Comparison of ENCODE assay signal across 1 cellular context in the genomic region with DNA sequence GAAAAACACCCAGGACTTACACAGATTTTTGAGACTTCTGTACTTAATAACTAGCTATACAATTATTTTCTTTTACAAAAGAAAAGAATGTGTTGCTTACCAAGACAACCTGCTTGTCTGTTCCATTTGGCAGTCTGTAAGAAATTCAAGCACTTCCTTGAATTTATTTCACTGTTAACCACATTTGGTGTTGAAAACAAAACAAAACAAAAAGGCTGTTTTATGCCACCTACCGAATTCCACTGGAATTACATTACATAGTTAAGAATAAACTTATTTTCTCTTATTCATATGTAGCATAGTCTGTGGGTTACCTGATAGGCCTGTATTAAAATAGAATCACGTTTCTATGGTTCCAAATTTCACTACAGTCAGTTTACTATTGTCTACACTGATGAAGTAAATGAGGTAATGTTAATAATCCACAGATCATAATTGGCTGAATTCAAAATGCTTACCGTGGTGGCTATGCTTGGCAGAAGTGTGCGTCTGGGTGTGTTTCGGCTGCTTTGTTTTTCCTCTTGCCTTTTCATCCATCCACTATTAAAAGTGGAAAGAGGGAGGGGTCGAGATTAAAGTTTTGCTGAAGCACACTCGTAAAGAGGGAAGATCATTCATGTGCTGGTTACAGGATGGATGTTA.
TF ChIP-seq lines count a peak whose summit lies in the region.

A gene with protein sequence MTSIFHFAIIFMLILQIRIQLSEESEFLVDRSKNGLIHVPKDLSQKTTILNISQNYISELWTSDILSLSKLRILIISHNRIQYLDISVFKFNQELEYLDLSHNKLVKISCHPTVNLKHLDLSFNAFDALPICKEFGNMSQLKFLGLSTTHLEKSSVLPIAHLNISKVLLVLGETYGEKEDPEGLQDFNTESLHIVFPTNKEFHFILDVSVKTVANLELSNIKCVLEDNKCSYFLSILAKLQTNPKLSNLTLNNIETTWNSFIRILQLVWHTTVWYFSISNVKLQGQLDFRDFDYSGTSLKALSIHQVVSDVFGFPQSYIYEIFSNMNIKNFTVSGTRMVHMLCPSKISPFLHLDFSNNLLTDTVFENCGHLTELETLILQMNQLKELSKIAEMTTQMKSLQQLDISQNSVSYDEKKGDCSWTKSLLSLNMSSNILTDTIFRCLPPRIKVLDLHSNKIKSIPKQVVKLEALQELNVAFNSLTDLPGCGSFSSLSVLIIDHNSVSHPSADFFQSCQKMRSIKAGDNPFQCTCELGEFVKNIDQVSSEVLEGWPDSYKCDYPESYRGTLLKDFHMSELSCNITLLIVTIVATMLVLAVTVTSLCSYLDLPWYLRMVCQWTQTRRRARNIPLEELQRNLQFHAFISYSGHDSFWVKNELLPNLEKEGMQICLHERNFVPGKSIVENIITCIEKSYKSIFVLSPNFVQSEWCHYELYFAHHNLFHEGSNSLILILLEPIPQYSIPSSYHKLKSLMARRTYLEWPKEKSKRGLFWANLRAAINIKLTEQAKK (minus strand): TSS at position 138 of the 642 bp plus-strand sequence. CDS start 5,960 bp downstream, outside the sequence.

TF ChIP-seq in SK-N-SH treated with all-trans-retinoic acid at 6 μM for 48 hours, 23 proteins besides CTCF, POLR2A, EP300 and RAD21 (continued from another document):
- TF ChIP-seq, protein P1, sequence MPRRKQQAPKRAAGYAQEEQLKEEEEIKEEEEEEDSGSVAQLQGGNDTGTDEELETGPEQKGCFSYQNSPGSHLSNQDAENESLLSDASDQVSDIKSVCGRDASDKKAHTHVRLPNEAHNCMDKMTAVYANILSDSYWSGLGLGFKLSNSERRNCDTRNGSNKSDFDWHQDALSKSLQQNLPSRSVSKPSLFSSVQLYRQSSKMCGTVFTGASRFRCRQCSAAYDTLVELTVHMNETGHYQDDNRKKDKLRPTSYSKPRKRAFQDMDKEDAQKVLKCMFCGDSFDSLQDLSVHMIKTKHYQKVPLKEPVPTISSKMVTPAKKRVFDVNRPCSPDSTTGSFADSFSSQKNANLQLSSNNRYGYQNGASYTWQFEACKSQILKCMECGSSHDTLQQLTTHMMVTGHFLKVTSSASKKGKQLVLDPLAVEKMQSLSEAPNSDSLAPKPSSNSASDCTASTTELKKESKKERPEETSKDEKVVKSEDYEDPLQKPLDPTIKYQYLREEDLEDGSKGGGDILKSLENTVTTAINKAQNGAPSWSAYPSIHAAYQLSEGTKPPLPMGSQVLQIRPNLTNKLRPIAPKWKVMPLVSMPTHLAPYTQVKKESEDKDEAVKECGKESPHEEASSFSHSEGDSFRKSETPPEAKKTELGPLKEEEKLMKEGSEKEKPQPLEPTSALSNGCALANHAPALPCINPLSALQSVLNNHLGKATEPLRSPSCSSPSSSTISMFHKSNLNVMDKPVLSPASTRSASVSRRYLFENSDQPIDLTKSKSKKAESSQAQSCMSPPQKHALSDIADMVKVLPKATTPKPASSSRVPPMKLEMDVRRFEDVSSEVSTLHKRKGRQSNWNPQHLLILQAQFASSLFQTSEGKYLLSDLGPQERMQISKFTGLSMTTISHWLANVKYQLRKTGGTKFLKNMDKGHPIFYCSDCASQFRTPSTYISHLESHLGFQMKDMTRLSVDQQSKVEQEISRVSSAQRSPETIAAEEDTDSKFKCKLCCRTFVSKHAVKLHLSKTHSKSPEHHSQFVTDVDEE (CRISPR knock-in tag; IDR thresholded peaks at IDR 0.05): no peak
- no peak for TF ChIP-seq ARNTL (CRISPR knock-in tag; IDR thresholded peaks at IDR 0.05; ENCODE audit: borderline replicate concordance, low read depth)
- TF ChIP-seq, protein P2, sequence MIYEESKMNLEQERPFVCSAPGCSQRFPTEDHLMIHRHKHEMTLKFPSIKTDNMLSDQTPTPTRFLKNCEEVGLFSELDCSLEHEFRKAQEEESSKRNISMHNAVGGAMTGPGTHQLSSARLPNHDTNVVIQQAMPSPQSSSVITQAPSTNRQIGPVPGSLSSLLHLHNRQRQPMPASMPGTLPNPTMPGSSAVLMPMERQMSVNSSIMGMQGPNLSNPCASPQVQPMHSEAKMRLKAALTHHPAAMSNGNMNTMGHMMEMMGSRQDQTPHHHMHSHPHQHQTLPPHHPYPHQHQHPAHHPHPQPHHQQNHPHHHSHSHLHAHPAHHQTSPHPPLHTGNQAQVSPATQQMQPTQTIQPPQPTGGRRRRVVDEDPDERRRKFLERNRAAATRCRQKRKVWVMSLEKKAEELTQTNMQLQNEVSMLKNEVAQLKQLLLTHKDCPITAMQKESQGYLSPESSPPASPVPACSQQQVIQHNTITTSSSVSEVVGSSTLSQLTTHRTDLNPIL (CRISPR knock-in tag; IDR thresholded peaks at IDR 0.05; ENCODE audit: low read depth): no peak
- no peak for TF ChIP-seq ZNF70 (CRISPR knock-in tag; IDR thresholded peaks at IDR 0.05)
- no peak for TF ChIP-seq RARB (CRISPR knock-in tag; IDR thresholded peaks at IDR 0.05)
- TF ChIP-seq SNAI2 (CRISPR knock-in tag; IDR thresholded peaks at IDR 0.05): no peak
